ENCODE assay signal across 12 cellular contexts in the genomic region with DNA sequence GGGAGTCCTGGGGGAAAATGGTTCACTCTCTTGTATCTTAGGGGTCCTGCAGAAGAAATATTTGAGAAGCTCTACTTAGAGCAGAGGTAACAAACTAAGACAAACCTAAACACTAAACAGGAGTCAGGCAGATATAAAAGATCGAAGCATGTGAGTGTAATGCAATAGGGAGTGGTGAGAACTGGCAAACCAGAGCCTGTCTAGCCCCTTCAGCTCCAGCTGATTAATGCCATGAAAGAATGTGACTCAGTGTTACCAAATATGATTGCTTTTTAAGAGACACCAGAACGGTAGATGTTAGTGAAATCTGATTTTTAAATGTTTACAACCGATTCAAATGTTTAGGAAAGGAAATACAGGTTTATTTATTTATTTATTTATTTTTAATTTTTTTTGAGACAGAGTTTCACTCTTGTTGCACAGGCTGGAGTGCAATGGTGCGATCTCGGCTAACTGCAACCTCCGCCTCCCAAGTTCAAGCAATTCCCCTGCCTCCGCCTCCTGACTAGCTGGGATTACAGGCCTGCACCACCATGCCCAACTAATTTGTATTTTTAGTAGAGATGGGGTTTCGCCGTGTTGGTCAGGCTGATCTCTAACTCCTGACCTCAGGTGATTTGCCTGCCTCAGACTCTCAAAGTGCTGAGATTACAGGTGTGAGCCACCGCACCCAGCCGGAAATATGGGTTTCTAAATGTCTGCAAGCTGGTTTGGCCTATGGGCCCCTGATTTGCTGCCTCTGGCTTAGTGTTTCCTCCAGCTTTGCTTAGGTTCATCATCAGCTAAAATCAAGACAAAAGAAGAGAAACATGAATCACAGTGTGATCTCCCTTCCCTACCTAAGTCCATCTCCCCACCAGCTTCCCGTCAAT. TPM values are rescaled to one million over a fixed set of nuclear protein-coding genes. Genes with fewer than 3 reads are reported as not detected.
A peak's percentile ranks its signal among the peaks of the same experiment; 100 is the strongest.
DNase-seq lines count a peak whose midpoint lies in the region; ATAC-seq, FAIRE-seq and TF ChIP-seq lines count a peak whose summit lies in the region.
"Had no signal": no experiment of that assay in that cellular context is flagged by ENCODE, and none has a peak within 500 bp of the region (broad histone marks: within the 10 kb centered on the region; RNA-seq: fewer than 3 reads in every experiment).

No MANE protein-coding gene starts in this region.

- no peaks in the 10 kb centered on the region for H3K36me3 ChIP-seq in esophagus squamous epithelium

- no peak for FAIRE-seq in RCC 7860 (lab: Jason Lieb, UNC)

- H3K9me3 ChIP-seq in esophagus squamous epithelium: no peaks in the 10 kb centered on the region

- no peaks in the 10 kb centered on the region for H3K27me3 ChIP-seq in esophagus squamous epithelium

- no peak overlapping the region for H3K4me3 Mint-ChIP-seq in HFFc6

- no peak for TF ChIP-seq CTCF in HFFc6 (IDR thresholded peaks at IDR 0.05)
- TF ChIP-seq CTCF in esophagus squamous epithelium (IDR thresholded peaks at IDR 0.05): no peak

- in situ Hi-C loops in G401 (cut with HindIII; ENCODE audit: low sequenced_read_pairs): no loop called here

- 77 to 85% methylated on average over 11 to 12 of the region's 12 CpGs for WGBS in esophagus squamous epithelium, 2 donors

- no peaks in the 10 kb centered on the region for H3K36me3 Mint-ChIP-seq in HFFc6 (ENCODE audit: low read depth)

- peak overlapping the region; percentile 82 to 98 (median 96) for H3K27ac ChIP-seq in esophagus squamous epithelium
- H3K27ac ChIP-seq in skin epidermis: peak overlapping the region in 20 of 21 experiments; percentile 46 to 95 (median 86)

- ATAC-seq in GM19395 (IDR thresholded peaks at IDR 0.05; ENCODE audit: unreplicated experiment): no peak

- H3K4me1 ChIP-seq in esophagus squamous epithelium: peaks cover 52 to 93% (median 70%) of the 10 kb centered on the region in 3 donors

- H3K27me3 Mint-ChIP-seq in HFFc6 (ENCODE audit: insufficient read depth): no peaks in the 10 kb centered on the region

- DNase-seq in HFFc6 (no peak), esophagus squamous epithelium (lab: John Stamatoyannopoulos, UW) (no peak), RCC 7860 (ENCODE audit: low spot score) (no peak), G401 (ENCODE audit: low spot score) (no peak), NCI-H1048 (lab: John Stamatoyannopoulos, UW) (no peak)
- peak; percentile 35 for DNase-seq in activated CD4-positive, alpha-beta T cell treated with anti-CD3 and anti-CD28 coated beads, Interleukin-2, amount 50 U/mL, for 1 hour
- DNase-seq: activated gamma-delta T cell, NCI-H1092, SIG-M5 had no signal

- peak in 1 of 4 donors; percentile 28 for TF ChIP-seq POLR2A in esophagus squamous epithelium (IDR thresholded peaks at IDR 0.05)

- no peaks in the 10 kb centered on the region for H3K9me3 Mint-ChIP-seq in HFFc6

- peak overlapping the region; percentile 89 for H3K27ac Mint-ChIP-seq in HFFc6

- intact Hi-C loops in esophagus squamous epithelium (cut with DNase I): no loop called here

- peaks cover 36% of the 10 kb centered on the region for H3K4me1 Mint-ChIP-seq in HFFc6 (ENCODE audit: low read depth)

- H3K4me3 ChIP-seq in esophagus squamous epithelium (no peak overlapping the region), skin epidermis (no peak overlapping the region)

RNA-seq across cellular contexts. Expression of gene TXNIP, which starts 12.2 kb away (rescaled TPM):
- 10 to 100 TPM; 49.2 to 78.0 (median 59.5) TPM for total RNA-seq in HFFc6 (2021; fragmentation: NEBNext Ultra II Directional; extraction: Animal tissue kit (Norgen Biotek cat#: 25700))
- total RNA-seq in esophagus squamous epithelium: 100 to 1,000 TPM in 3 of 4 donors, 10 to 100 TPM in 1; 94.9 to 942 (median 328) TPM
- total RNA-seq in G401 (2014; rRNA removed; shearing (Covaris generic)): 1.8 and 4.7 TPM in 2 replicates

RNA-seq across cellular contexts. Expression of gene POLR3GL, which starts 19.7 kb away (rescaled TPM):
- total RNA-seq in HFFc6 (2021; fragmentation: NEBNext Ultra II Directional; extraction: Animal tissue kit (Norgen Biotek cat#: 25700)): 10 to 100 TPM; 23.5 to 29.3 (median 26.2) TPM
- 10 to 100 TPM in 2 of 4 donors, 1 to 10 TPM in 2; 2.9 to 15.9 (median 9.8) TPM for total RNA-seq in esophagus squamous epithelium
- 13.4 and 13.5 TPM in 2 replicates for total RNA-seq in G401 (2014; rRNA removed; shearing (Covaris generic))

RNA-seq across cellular contexts. Expression of gene ANKRD34A, which starts 19.8 kb away (rescaled TPM):
- 10 to 100 TPM in 3 of 6 experiments, 1 to 10 TPM in 3; 8.1 to 14.9 (median 10.2) TPM for total RNA-seq in HFFc6 (2021; fragmentation: NEBNext Ultra II Directional; extraction: Animal tissue kit (Norgen Biotek cat#: 25700))
- total RNA-seq in esophagus squamous epithelium: under 1 TPM; 0.04 to 0.67 (median 0.30) TPM
- total RNA-seq in G401 (2014; rRNA removed; shearing (Covaris generic)): 2.5 and 16.1 TPM in 2 replicates

RNA-seq across cellular contexts. Expression of gene LIX1L, which starts 26.4 kb away (rescaled TPM):
- total RNA-seq in HFFc6 (2021; fragmentation: NEBNext Ultra II Directional; extraction: Animal tissue kit (Norgen Biotek cat#: 25700)): 10 to 100 TPM; 51.0 to 59.6 (median 56.1) TPM
- 10 to 100 TPM in 1 of 4 donors, 1 to 10 TPM in 3; 1.9 to 12.2 (median 5.9) TPM for total RNA-seq in esophagus squamous epithelium
- 31.7 and 32.1 TPM in 2 replicates for total RNA-seq in G401 (2014; rRNA removed; shearing (Covaris generic))

RNA-seq across cellular contexts. Expression of gene HJV, which starts 37.3 kb away (rescaled TPM):
- not detected for total RNA-seq in HFFc6 (2021; fragmentation: NEBNext Ultra II Directional; extraction: Animal tissue kit (Norgen Biotek cat#: 25700))
- not detected for total RNA-seq in esophagus squamous epithelium
- not detected in 2 replicates for total RNA-seq in G401 (2014; rRNA removed; shearing (Covaris generic))
- total RNA-seq: mesenteric fat pad had no signal
